16 cellular contexts compared by ENCODE assay signal in the genomic region with DNA sequence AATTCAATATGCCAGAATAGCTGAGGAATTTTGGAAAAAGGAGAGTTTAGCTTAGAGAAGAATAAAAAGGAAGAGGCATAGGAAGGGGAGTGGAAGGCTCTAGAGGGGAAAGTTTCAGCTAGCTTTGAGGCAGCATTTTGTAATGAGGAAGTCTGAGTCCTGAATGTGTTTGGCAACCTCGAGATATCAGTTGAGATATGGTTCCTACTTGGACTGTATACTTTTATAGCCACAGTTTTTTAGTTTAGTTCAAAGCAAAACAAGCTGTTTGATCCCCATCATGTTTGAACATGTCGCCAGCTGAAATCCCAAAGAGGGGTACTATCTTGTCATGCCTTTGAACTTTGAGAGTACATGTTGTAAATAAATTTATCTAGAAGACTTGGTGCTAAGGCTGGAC.
"Had no signal": no experiment of that assay in that cellular context is flagged by ENCODE, and none has a peak within 500 bp of the region (broad histone marks: within the 10 kb centered on the region; RNA-seq: fewer than 3 reads in every experiment).

No MANE protein-coding gene starts in this region.

- H3K4me3 ChIP-seq: cardiac muscle cell, dorsolateral prefrontal cortex, lower lobe of right lung, prostate gland, skin epidermis, tibial artery, uterus had no signal

- H3K27ac ChIP-seq: cardiac muscle cell, dorsolateral prefrontal cortex, lower lobe of right lung, prostate gland, skin epidermis, tibial artery, uterus had no signal

- ATAC-seq: activated CD8-positive, alpha-beta memory T cell treated with anti-CD3 and anti-CD28 coated beads, Interleukin-2, amount 10 ng/mL, durations not matched to agents 7 days and 5 days; left colon; lower lobe of right lung; right cardiac atrium had no signal

- H3K27me3 ChIP-seq: cardiac muscle cell, dorsolateral prefrontal cortex, tibial artery, uterus had no signal

- H3K4me1 ChIP-seq: lower lobe of right lung, prostate gland, tibial artery, uterus had no signal

- H3K36me3 ChIP-seq: cardiac muscle cell, lower lobe of right lung, prostate gland, tibial artery, uterus had no signal

- DNase-seq: activated CD4-positive, alpha-beta T cell treated with anti-CD3 and anti-CD28 coated beads, Interleukin-2, amount 50 U/mL, for 48 hours; activated CD4-positive, CD25-positive, alpha-beta regulatory T cell treated with anti-CD3 and anti-CD28 coated beads, Interleukin-2, amount 50 U/mL, for 72 hours; activated CD8-positive, alpha-beta memory T cell treated with anti-CD3 and anti-CD28 coated beads, Interleukin-2, amount 10 ng/mL, durations not matched to agents 7 days and 5 days; activated naive CD4-positive, alpha-beta T cell treated with anti-CD3 and anti-CD28 coated beads, Interleukin-2, amount 50 U/mL, for 16 hours; activated T-cell treated with anti-CD3 and anti-CD28 coated beads, Interleukin-2, amount 50 U/mL, for 1 hour; dorsolateral prefrontal cortex; left colon; lower lobe of right lung; right cardiac atrium; stimulated activated CD4-positive, alpha-beta T cell treated with anti-CD3 and anti-CD28 coated beads, Interleukin-4, amount 100 ng/mL, for 24 hours; stimulated activated naive CD4-positive, alpha-beta T cell; tibial artery; uterus had no signal

- H3K9me3 ChIP-seq: lower lobe of right lung, prostate gland, tibial artery, uterus had no signal
